Comparison of ENCODE assay signal across 13 cellular contexts in genomic region chr3:16419640-16420039, GRCh38.
DNase-seq lines count a peak whose midpoint lies in the region; ATAC-seq, FAIRE-seq and TF ChIP-seq lines count a peak whose summit lies in the region.
"Had no signal": no experiment of that assay in that cellular context is flagged by ENCODE, and none has a peak within 500 bp of the region (broad histone marks: within the 10 kb centered on the region; RNA-seq: fewer than 3 reads in every experiment).

No MANE protein-coding gene starts in this region.

- CTCF ChIA-PET in PC-3 (lab: Charles Lee): no interaction called here

- DNase-seq in GM18507 (ENCODE audit: extremely low spot score, insufficient read length, low read depth): no peak
- DNase-seq in PC-3: peak; percentile 11
- peak; percentile 38 for DNase-seq in fibroblast of the aortic adventitia (ENCODE audit: low read depth)
- no peak for DNase-seq in sciatic nerve (ENCODE audit: low spot score)
- no peak for DNase-seq in kidney tubule cell (ENCODE audit: low spot score)
- DNase-seq: activated T-cell treated with anti-CD3 and anti-CD28 coated beads, Interleukin-2, amount 50 U/mL, for 4 hours; NCI-H1417; tibial artery had no signal

- H3K36me3 ChIP-seq in PC-3 (ENCODE audit: low read depth, low read length): no peaks in the 10 kb centered on the region
- H3K36me3 ChIP-seq: tibial artery had no signal

- peak; percentile 35 for FAIRE-seq in GM18507 (lab: Jason Lieb, UNC)

- ATAC-seq in PC-3 (peak; percentile 51; the same call in 1 of the 2 replicates), sciatic nerve (peak; percentile 21), esophagus mucosa (no peak), GM18867 (IDR thresholded peaks at IDR 0.05; ENCODE audit: unreplicated experiment) (no peak), HG03457 (IDR thresholded peaks at IDR 0.05; ENCODE audit: unreplicated experiment) (no peak)
- ATAC-seq: activated CD4-positive, CD25-positive, alpha-beta regulatory T cell treated with anti-CD3 and anti-CD28 coated beads, Interleukin-2, amount 50 U/mL, for 24 hours; activated T-cell treated with anti-CD3 and anti-CD28 coated beads, Interleukin-2, amount 50 U/mL, for 4 hours had no signal

- no peaks in the 10 kb centered on the region for H3K79me2 ChIP-seq in PC-3 (ENCODE audit: low read length)

- H2AFZ ChIP-seq in PC-3 (ENCODE audit: low read length): no peak overlapping the region

- no peak for TF ChIP-seq CTCF in PC-3 (conservative IDR thresholded peaks at IDR 0.05; ENCODE audit: low read depth, low read length)
- TF ChIP-seq CTCF in fibroblast of the aortic adventitia (IDR thresholded peaks at IDR 0.05; ENCODE audit: insufficient read depth, low read length): no peak

- no peaks in the 10 kb centered on the region for H3F3A ChIP-seq in PC-3 (ENCODE audit: low read length, unreplicated experiment)

- H3K4me1 ChIP-seq in PC-3 (ENCODE audit: insufficient read depth, low read length): peaks cover 5% of the 10 kb centered on the region; the same call in 1 of the 2 replicates

- H3K4me2 ChIP-seq in PC-3 (ENCODE audit: low read length): no peak overlapping the region

- no peak overlapping the region for H3K27ac ChIP-seq in PC-3 (ENCODE audit: low read length)
- H3K27ac ChIP-seq: tibial artery had no signal

- no peaks in the 10 kb centered on the region for H3K9me3 ChIP-seq in PC-3 (ENCODE audit: low read length)
- H3K9me3 ChIP-seq: tibial artery had no signal

- intact Hi-C loops in PC-3 (cut with micrococcal nuclease) (no loop called here), sciatic nerve (cut with DNase I) (no loop called here)

- H3K4me3 ChIP-seq in PC-3 (ENCODE audit: low read length) (no peak overlapping the region), fibroblast of the aortic adventitia (ENCODE audit: low read depth, low read length) (no peak overlapping the region)
- H3K4me3 ChIP-seq: skin epidermis, tibial artery had no signal

- POLR2A ChIA-PET in PC-3 (lab: Charles Lee; ENCODE audit: unreplicated experiment): no interaction called here

- H4K20me1 ChIP-seq in PC-3 (ENCODE audit: low read length): no peaks in the 10 kb centered on the region

- no peaks in the 10 kb centered on the region for H3K27me3 ChIP-seq in PC-3 (ENCODE audit: low read length)
- H3K27me3 ChIP-seq: tibial artery had no signal

- no peaks in the 10 kb centered on the region for H3K9me2 ChIP-seq in PC-3 (replicated peaks; ENCODE audit: low read length)

- H3K9ac ChIP-seq in PC-3 (ENCODE audit: low read length): no peak overlapping the region

- no TSS peak for BruUV-seq in PC-3 (replicated peaks; lab: Mats Ljungman, UMichigan)

Comparison
In these comparisons a context has a peak if more than half of its experiments do, and no peak if none do; other contexts are left out.
1. DNase-seq: peak in PC-3 (single experiment) and fibroblast of the aortic adventitia (single experiment); none in GM18507 (single experiment), sciatic nerve (single experiment) and kidney tubule cell (single experiment).
2. ATAC-seq: peak in PC-3 (single experiment) and sciatic nerve (single experiment); none in esophagus mucosa (single experiment), GM18867 (single experiment) and HG03457 (single experiment).